Comparison of ENCODE assay signal across 10 cellular contexts in genomic region chr16:50603206-50604064, GRCh38. TPM values are rescaled to one million over a fixed set of nuclear protein-coding genes. Genes with fewer than 3 reads are reported as not detected.
DNase-seq lines count a peak whose midpoint lies in the region; FAIRE-seq and TF ChIP-seq lines count a peak whose summit lies in the region.
"Had no signal": no experiment of that assay in that cellular context is flagged by ENCODE, and none has a peak within 500 bp of the region (broad histone marks: within the 10 kb centered on the region; RNA-seq: fewer than 3 reads in every experiment).

No MANE protein-coding gene starts in this region.

- peaks cover 8% of the 10 kb centered on the region for H3K4me1 ChIP-seq in fibroblast of lung (ENCODE audit: control insufficient read depth, extremely low read depth, insufficient read depth, low read length)
- H3K4me1 ChIP-seq: BE2C had no signal

- H3K27me3 Mint-ChIP-seq in nephron (ENCODE audit: low read depth): peaks cover 7% of the 10 kb centered on the region
- H3K27me3 Mint-ChIP-seq in activated naive CD8-positive, alpha-beta T cell treated with anti-CD3 and anti-CD28 coated beads for 36 hours: no peaks in the 10 kb centered on the region
- H3K27me3 Mint-ChIP-seq: activated CD8-positive, alpha-beta T cell treated with anti-CD3 and anti-CD28 coated beads for 36 hours had no signal

- H3K9me3 Mint-ChIP-seq in nephron: no peaks in the 10 kb centered on the region
- no peaks in the 10 kb centered on the region for H3K9me3 Mint-ChIP-seq in activated naive CD8-positive, alpha-beta T cell treated with anti-CD3 and anti-CD28 coated beads for 36 hours
- H3K9me3 Mint-ChIP-seq: activated CD8-positive, alpha-beta T cell treated with anti-CD3 and anti-CD28 coated beads for 36 hours had no signal

- H3K9ac ChIP-seq in fibroblast of lung (ENCODE audit: insufficient read depth, low read length): peak overlapping the region; percentile 2

- H4K20me1 ChIP-seq in fibroblast of lung (ENCODE audit: control insufficient read depth, extremely low read depth, insufficient read depth, low read length): no peaks in the 10 kb centered on the region

- H3K9me3 ChIP-seq in fibroblast of lung (ENCODE audit: control insufficient read depth, insufficient read depth, low read depth, low read length): no peaks in the 10 kb centered on the region
- H3K9me3 ChIP-seq: BE2C had no signal

- H3K4me2 ChIP-seq in fibroblast of lung (ENCODE audit: extremely low read depth, insufficient read depth, low read length): peak overlapping the region; percentile 59

- H2AFZ ChIP-seq in fibroblast of lung (ENCODE audit: low read length): peak overlapping the region; percentile 78

- in situ Hi-C loops in ACHN (cut with HindIII; ENCODE audit: low pct_ligation_motif_present, low pct_unique_long_range_greater_than_20kb, low sequenced_read_pairs): no loop called here

- no peaks in the 10 kb centered on the region for H3K36me3 Mint-ChIP-seq in nephron (ENCODE audit: low read depth)
- H3K36me3 Mint-ChIP-seq in activated naive CD8-positive, alpha-beta T cell treated with anti-CD3 and anti-CD28 coated beads for 36 hours: no peaks in the 10 kb centered on the region

- H3K4me3 Mint-ChIP-seq in nephron: peak overlapping the region in 1 of 3 experiments; percentile 39
- H3K4me3 Mint-ChIP-seq in activated naive CD8-positive, alpha-beta T cell treated with anti-CD3 and anti-CD28 coated beads for 36 hours: no peak overlapping the region
- H3K4me3 Mint-ChIP-seq: activated CD8-positive, alpha-beta T cell treated with anti-CD3 and anti-CD28 coated beads for 36 hours had no signal

- H3K4me3 ChIP-seq in fibroblast of lung (replicated peaks in 1 of 4; ENCODE audit: control extremely low read depth in 1 of 4, insufficient read depth in 1 of 4, low read depth in 3 of 4, low read length in 4 of 4): no peak overlapping the region

- no peaks in the 10 kb centered on the region for H3K36me3 ChIP-seq in fibroblast of lung (ENCODE audit: control insufficient read depth, insufficient read depth, low read length)
- H3K36me3 ChIP-seq: BE2C had no signal

- H3K27ac ChIP-seq in fibroblast of lung (ENCODE audit: insufficient read depth, low read length): no peak overlapping the region

- no peaks in the 10 kb centered on the region for H3K27me3 ChIP-seq in fibroblast of lung (ENCODE audit: control insufficient read depth, insufficient read depth, low read length)
- H3K27me3 ChIP-seq: BE2C had no signal

- TF ChIP-seq CTCF in fibroblast of lung (conservative IDR thresholded peaks at IDR 0.05 in 1 of 2, IDR thresholded peaks at IDR 0.05 in 1 of 2; ENCODE audit: low read depth in 1 of 2, low read length in 2 of 2): no peak
- TF ChIP-seq CTCF in nephron (IDR thresholded peaks at IDR 0.05; ENCODE audit: unreplicated experiment in 3 of 3): no peak

- DNase-seq in AG08396 (ENCODE audit: low spot score) (peak; percentile 33), LHCN-M2 (ENCODE audit: low read depth) (peak; percentile 34), fibroblast of lung (ENCODE audit: low read depth in 2 of 2) (peak; percentile 55 to 69), GM19239 (ENCODE audit: insufficient read length, low spot score) (no peak), GM12892 (ENCODE audit: insufficient read length) (no peak), ACHN (no peak)
- DNase-seq in activated naive CD8-positive, alpha-beta T cell treated with anti-CD3 and anti-CD28 coated beads for 36 hours: no peak
- DNase-seq: BE2C had no signal

- peaks cover 81% of the 10 kb centered on the region for H3K4me1 Mint-ChIP-seq in nephron
- peaks cover 29% of the 10 kb centered on the region for H3K4me1 Mint-ChIP-seq in activated naive CD8-positive, alpha-beta T cell treated with anti-CD3 and anti-CD28 coated beads for 36 hours

- TF ChIP-seq POLR2A in GM12892 (IDR thresholded peaks at IDR 0.05; ENCODE audit: low read depth, low read length): no peak

- FAIRE-seq in GM19239 (lab: Jason Lieb, UNC): no peak
- no peak for FAIRE-seq in GM12892 (lab: Jason Lieb, UNC)

- H3K79me2 ChIP-seq in fibroblast of lung (ENCODE audit: control insufficient read depth, insufficient read depth, low read length): no peaks in the 10 kb centered on the region

- H3K27ac Mint-ChIP-seq in nephron: peak overlapping the region; percentile 73 to 98 (median 88)
- no peak overlapping the region for H3K27ac Mint-ChIP-seq in activated naive CD8-positive, alpha-beta T cell treated with anti-CD3 and anti-CD28 coated beads for 36 hours
- H3K27ac Mint-ChIP-seq: activated CD8-positive, alpha-beta T cell treated with anti-CD3 and anti-CD28 coated beads for 36 hours had no signal

RNA-seq across cellular contexts. Expression of gene NKD1, which starts 55.2 kb away (rescaled TPM):
- total RNA-seq in LHCN-M2 (2014; rRNA removed) (0.06 and 0.19 TPM in 2 replicates), fibroblast of lung (under 0.01 TPM in 2 replicates)
- polyA plus RNA-seq in LHCN-M2 (2012): 0.02 TPM
- 0.02 and 0.12 TPM in 2 replicates for polyA plus RNA-seq in fibroblast of lung
- 0.05 and 0.10 TPM in 2 replicates for polyA plus RNA-seq in fibroblast of lung (2012)
- 0.15 TPM in 1 of 2 replicates, not detected in the other for polyA minus RNA-seq in fibroblast of lung (ENCODE audit: low replicate concordance)
- polyA plus RNA-seq in GM12892 (2012; ENCODE audit: missing spikeins): 0.13 TPM
- under 1 TPM; 0.86 to 0.87 TPM for total RNA-seq in activated naive CD8-positive, alpha-beta T cell treated with anti-CD3 and anti-CD28 coated beads for 36 hours

Comparison
In these comparisons a context has a peak if more than half of its experiments do, and no peak if none do; other contexts are left out.
1. DNase-seq: peak in AG08396 (single experiment), LHCN-M2 (single experiment) and fibroblast of lung (2 of 2); none in GM19239 (single experiment), GM12892 (single experiment), ACHN (single experiment) and activated naive CD8-positive, alpha-beta T cell treated with anti-CD3 and anti-CD28 coated beads for 36 hours (single experiment).